ENCODE assay signal across 14 cellular contexts in the genomic region with DNA sequence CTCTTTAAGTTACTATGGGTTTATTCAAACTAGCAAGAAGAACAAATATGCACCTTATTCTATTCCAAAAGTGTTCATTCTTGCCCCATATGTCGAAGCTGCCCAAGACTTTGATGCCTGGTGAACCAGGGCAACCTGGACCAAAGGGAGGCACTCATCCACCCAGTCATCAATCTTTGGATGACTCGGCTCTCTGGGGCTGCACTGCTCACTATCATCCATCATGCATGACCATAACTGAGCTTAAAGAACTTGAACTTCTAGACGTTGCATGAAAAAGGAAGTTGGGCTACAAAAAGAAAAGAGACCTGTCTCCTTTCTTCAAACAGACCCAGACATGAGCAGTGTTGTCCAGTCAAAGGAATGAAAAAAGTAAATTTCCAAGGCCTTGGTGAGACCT. TPM values are rescaled to one million over a fixed set of nuclear protein-coding genes. Genes with fewer than 3 reads are reported as not detected.
A peak's percentile ranks its signal among the peaks of the same experiment; 100 is the strongest.
DNase-seq lines count a peak whose midpoint lies in the region; ATAC-seq and TF ChIP-seq lines count a peak whose summit lies in the region.
"Had no signal": no experiment of that assay in that cellular context is flagged by ENCODE, and none has a peak within 500 bp of the region (broad histone marks: within the 10 kb centered on the region; RNA-seq: fewer than 3 reads in every experiment).

No MANE protein-coding gene starts in this region.

- in situ Hi-C loops in Caki2 (cut with HindIII; ENCODE audit: low pct_unique_long_range_greater_than_20kb, low sequenced_read_pairs), result no loop called here

- peak overlapping the region; percentile 98 for H3K27ac Mint-ChIP-seq in type B pancreatic cell
- H3K27ac Mint-ChIP-seq: CD14-positive monocyte; CD8-positive, alpha-beta T cell; GM23338 had no signal

- no peaks in the 10 kb centered on the region for H3K4me1 Mint-ChIP-seq in type B pancreatic cell (ENCODE audit: unreplicated experiment)
- H3K4me1 Mint-ChIP-seq: CD14-positive monocyte, GM23338 had no signal

- no peak for TF ChIP-seq CTCF in type B pancreatic cell (conservative IDR thresholded peaks at IDR 0.05)

- DNase-seq in Caki2 (ENCODE audit: low read depth) (peak; percentile 43), posterior vena cava (ENCODE audit: low spot score) (peak; percentile 31), type B pancreatic cell (ENCODE audit: extremely low spot score, unreplicated experiment) (no peak), NCI-H1930 (lab: John Stamatoyannopoulos, UW) (no peak)
- DNase-seq: CD8-positive, alpha-beta T cell; COR-L47; GF-D8; H7 had no signal

- ATAC-seq in esophagus mucosa (peak; percentile 41), HG03469 (IDR thresholded peaks at IDR 0.05; ENCODE audit: unreplicated experiment) (no peak), GM21423 (IDR thresholded peaks at IDR 0.05; ENCODE audit: unreplicated experiment) (no peak)
- ATAC-seq: CD8-positive, alpha-beta T cell; GM23338 had no signal

- H3K36me3 Mint-ChIP-seq in type B pancreatic cell, result peaks cover 16% of the 10 kb centered on the region
- H3K36me3 Mint-ChIP-seq: CD14-positive monocyte; CD8-positive, alpha-beta T cell had no signal

- peak overlapping the region; percentile 86 for H3K4me3 Mint-ChIP-seq in type B pancreatic cell
- H3K4me3 Mint-ChIP-seq: CD14-positive monocyte; CD8-positive, alpha-beta T cell; GM23338 had no signal

- H3K27me3 Mint-ChIP-seq in type B pancreatic cell, result peaks cover 42% of the 10 kb centered on the region

- no peaks in the 10 kb centered on the region for H3K9me3 Mint-ChIP-seq in type B pancreatic cell
- H3K9me3 Mint-ChIP-seq: CD8-positive, alpha-beta T cell; GM23338 had no signal

- intact Hi-C loops in posterior vena cava (cut with DNase I), result no loop called here

RNA-seq across cellular contexts. Expression of a gene that starts 1.2 kb away (rescaled TPM):
- total RNA-seq in Caki2 (2014; rRNA removed; shearing (Covaris generic); ENCODE audit: low replicate concordance), result 2.0 and 2.5 TPM in 2 replicates
- 1,080 TPM for total RNA-seq in esophagus mucosa
- not detected for total RNA-seq in posterior vena cava
- total RNA-seq in type B pancreatic cell (ENCODE audit: low replicate concordance), result 1,276 and 3,134 TPM in 2 replicates
- total RNA-seq: A673; CD8-positive, alpha-beta T cell; GM23338; H7 had no signal

RNA-seq across cellular contexts. Expression of a gene that starts 16.8 kb away (rescaled TPM):
- not detected in 2 replicates for total RNA-seq in Caki2 (2014; rRNA removed; shearing (Covaris generic); ENCODE audit: low replicate concordance)
- total RNA-seq in esophagus mucosa (1.0 TPM), posterior vena cava (not detected), type B pancreatic cell (ENCODE audit: low replicate concordance) (0.68 and 2.3 TPM in 2 replicates)
- total RNA-seq: A673; CD8-positive, alpha-beta T cell; GM23338; H7 had no signal

RNA-seq across cellular contexts. Expression of a gene that starts 21.4 kb away (rescaled TPM):
- not detected in 2 replicates for total RNA-seq in Caki2 (2014; rRNA removed; shearing (Covaris generic); ENCODE audit: low replicate concordance)
- total RNA-seq in esophagus mucosa, result 0.32 TPM
- not detected for total RNA-seq in posterior vena cava
- total RNA-seq in type B pancreatic cell (ENCODE audit: low replicate concordance), result not detected in 2 replicates
- total RNA-seq: A673; CD8-positive, alpha-beta T cell; H7 had no signal

RNA-seq across cellular contexts. Expression of a gene that starts 35.6 kb away (rescaled TPM):
- not detected in 2 replicates for total RNA-seq in Caki2 (2014; rRNA removed; shearing (Covaris generic); ENCODE audit: low replicate concordance)
- 0.08 TPM for total RNA-seq in esophagus mucosa
- not detected for total RNA-seq in posterior vena cava
- not detected in 2 replicates for total RNA-seq in type B pancreatic cell (ENCODE audit: low replicate concordance)
- total RNA-seq: A673; CD8-positive, alpha-beta T cell; GM23338; H7 had no signal

RNA-seq across cellular contexts. Expression of a gene that starts 36.0 kb away (rescaled TPM):
- total RNA-seq in Caki2 (2014; rRNA removed; shearing (Covaris generic); ENCODE audit: low replicate concordance), result not detected in 2 replicates
- total RNA-seq in esophagus mucosa, result 291 TPM
- not detected for total RNA-seq in posterior vena cava
- total RNA-seq in type B pancreatic cell (ENCODE audit: low replicate concordance), result 14.7 and 29.1 TPM in 2 replicates
- total RNA-seq: A673; CD8-positive, alpha-beta T cell; GM23338; H7 had no signal

Comparison
In these comparisons a context has a peak if more than half of its experiments do, and no peak if none do; other contexts are left out.
1. DNase-seq: peak in Caki2 (single experiment) and posterior vena cava (single experiment); none in type B pancreatic cell (single experiment) and NCI-H1930 (0 of 2).
2. RNA of a gene that starts 1.2 kb away (total RNA-seq): 1,276 to 3,134 TPM in type B pancreatic cell and 1,080 TPM in esophagus mucosa (single experiment); 2.0 to 2.5 TPM in Caki2 and not detected in posterior vena cava; every median in the first group is over 100 times any median in the second.